In genomic region chr9:131739988-131740648, GRCh38 we compare ENCODE assay signal across 8 cellular contexts. TPM values are rescaled to one million over a fixed set of nuclear protein-coding genes. Genes with fewer than 3 reads are reported as not detected.
DNase-seq lines count a peak whose midpoint lies in the region; ATAC-seq and TF ChIP-seq lines count a peak whose summit lies in the region.

TSS of gene RAPGEF1 (minus strand) at chr9:131740076. CDS start at chr9:131739830, 246 bp downstream.

- no peak for TF ChIP-seq POLR2A in IMR-90 (IDR thresholded peaks at IDR 0.05; ENCODE audit: low read depth, low read length)

- H4K8ac ChIP-seq in IMR-90 (ENCODE audit: low read depth in 2 of 2, low read length in 2 of 2) = peak within 1 kb of the TSS in 1 of 2 experiments; percentile 41; a peak in 1 of 4 replicates

- peak within 1 kb of the TSS; percentile 19; the same call in 1 of the 2 replicates for H3K56ac ChIP-seq in IMR-90 (ENCODE audit: extremely low read depth, insufficient read depth, low read length)

- DNase-seq in CD1c-positive myeloid dendritic cell (ENCODE audit: extremely low spot score) (peak; percentile 89), IMR-90 (no peak), T47D (ENCODE audit: low read depth in 1 of 2, low spot score in 1 of 2) (peak; percentile 68 to 77), islet precursor cell (peak; percentile 76), GF-D8 (lab: John Stamatoyannopoulos, UW) (no peak)
- DNase-seq in stimulated activated CD4-positive, alpha-beta T cell treated with anti-CD3 and anti-CD28 coated beads, Interleukin-15, amount 100 ng/mL, for 1 hour (ENCODE audit: low read depth in 1 of 2, low spot score in 1 of 2) = peak; percentile 79 to 87

- peak within 1 kb of the TSS; percentile 65 for H3K27ac ChIP-seq in IMR-90 (ENCODE audit: insufficient read depth, low read length)
- H3K27ac ChIP-seq in VCaP = peak within 1 kb of the TSS; percentile 93

- ATAC-seq in GM19438 (IDR thresholded peaks at IDR 0.05; ENCODE audit: low read depth, unreplicated experiment) = peak; percentile 43
- peak; percentile 84 for ATAC-seq in IMR-90 (ENCODE audit: low read depth)

- no peak within 1 kb of the TSS for H2BK20ac ChIP-seq in IMR-90 (ENCODE audit: low read depth, low read length)

- H3K27me3 ChIP-seq in IMR-90 (ENCODE audit: control insufficient read depth, insufficient read depth, low read length) = no peaks in the 10 kb centered on the region

- CTCF ChIA-PET in IMR-90 (lab: Yijun Ruan, JAX) = interaction anchor here (0.6 to 1.7 kb wide), 9 partner anchors 9 to 148 kb away, joined by 3 to 9 read pairs (median 4); no protein-coding TSS in a partner anchor

- no TSS peak for BruUV-seq in IMR-90 (replicated peaks; lab: Mats Ljungman, UMichigan)

- H3K4ac ChIP-seq in IMR-90 (ENCODE audit: low read depth, low read length) = peak within 1 kb of the TSS; percentile 71

- peak within 1 kb of the TSS; percentile 3; the same call in 1 of the 2 replicates for H4K5ac ChIP-seq in IMR-90 (ENCODE audit: low read depth, low read length)

- H3K36me3 ChIP-seq in IMR-90 (ENCODE audit: control insufficient read depth, insufficient read depth, low read length) = no peaks in the 10 kb centered on the region

- peak within 1 kb of the TSS; percentile 92 for H3K23ac ChIP-seq in IMR-90 (ENCODE audit: low read depth, low read length)

- H4K91ac ChIP-seq in IMR-90 (ENCODE audit: insufficient read depth, low read depth, low read length) = peak within 1 kb of the TSS; percentile 4

- H3K4me3 ChIP-seq in IMR-90 (ENCODE audit: insufficient read depth, low read depth, low read length) = peak within 1 kb of the TSS; percentile 81

- peaks cover 21 to 36% of the 10 kb centered on the region in 2 experiments; a peak in 3 of 4 replicates for H3K79me1 ChIP-seq in IMR-90 (ENCODE audit: low read depth in 1 of 2, low read length in 2 of 2)

- H2BK15ac ChIP-seq in IMR-90 (ENCODE audit: low read depth, low read length) = no peak within 1 kb of the TSS

- in situ Hi-C loops in IMR-90 (cut with MboI; ENCODE audit: low sequenced_read_pairs) (loop anchor here (5.0 to 10.0 kb wide), 2 partner anchors 148 to 235 kb away; partner anchors contain the start of gene POMT1), T47D (cut with HindIII; ENCODE audit: low pct_unique_long_range_greater_than_20kb, low sequenced_read_pairs) (no loop called here)

- H2BK120ac ChIP-seq in IMR-90 (ENCODE audit: low read depth, low read length) = peak within 1 kb of the TSS; percentile 60

- dilution Hi-C loops in IMR-90 (cut with HindIII; ENCODE audit: low sequenced_read_pairs, unreplicated experiment) = no loop called here

- POLR2A ChIA-PET in IMR-90 (lab: Charles Lee; ENCODE audit: unreplicated experiment) = no interaction called here

- H3K4me2 ChIP-seq in IMR-90 (ENCODE audit: low read depth, low read length) = peak within 1 kb of the TSS; percentile 92

- TF ChIP-seq RAD21 in IMR-90 (IDR thresholded peaks at IDR 0.05; ENCODE audit: low read length) = peak; percentile 88

- peak within 1 kb of the TSS; percentile 93 for H3K9ac ChIP-seq in IMR-90 (ENCODE audit: low read depth, low read length)

- H3K14ac ChIP-seq in IMR-90 (replicated peaks; ENCODE audit: low read depth, low read length) = peak within 1 kb of the TSS; percentile 87

- peak within 1 kb of the TSS; percentile 48 for H3K18ac ChIP-seq in IMR-90 (ENCODE audit: low read depth, low read length)

- H2AK5ac ChIP-seq in IMR-90 (ENCODE audit: low read depth, low read length) = peak within 1 kb of the TSS; percentile 56

- H2AFZ ChIP-seq in IMR-90 (replicated peaks; ENCODE audit: low read length, poor library complexity) = peak within 1 kb of the TSS; percentile 87

- peaks cover 34% of the 10 kb centered on the region for H4K20me1 ChIP-seq in IMR-90 (ENCODE audit: insufficient read depth, low read length)

- peak within 1 kb of the TSS; percentile 29 for H2BK5ac ChIP-seq in IMR-90 (ENCODE audit: low read depth, low read length, poor library complexity, severe bottlenecking)

- WGBS in IMR-90 (ENCODE audit: extremely low coverage in 2 of 2, insufficient read length in 1 of 2), 2 experiments = 6% methylated on average over 40 of the region's 64 CpGs; no CpG with 5 or more reads in 1 of the 2 experiments

- peaks cover 15% of the 10 kb centered on the region for H3K4me1 ChIP-seq in IMR-90 (ENCODE audit: control insufficient read depth, insufficient read depth, low read length)

- H3K9me3 ChIP-seq in IMR-90 (ENCODE audit: control insufficient read depth, insufficient read depth, low read length) = no peaks in the 10 kb centered on the region

- intact Hi-C loops in IMR-90 (cut with micrococcal nuclease) = loop anchor here (2.0 kb wide), 2 partner anchors 131 to 149 kb away; no protein-coding TSS in a partner anchor

- TF ChIP-seq CTCF in IMR-90 (conservative IDR thresholded peaks at IDR 0.05; ENCODE audit: low read depth, low read length) = peak; percentile 99
- TF ChIP-seq CTCF in VCaP (conservative IDR thresholded peaks at IDR 0.05) = peak; percentile 99

- peak within 1 kb of the TSS; percentile 35 for H2AK9ac ChIP-seq in IMR-90 (replicated peaks; ENCODE audit: low read depth, low read length, poor library complexity)

- H3K9me1 ChIP-seq in IMR-90 (ENCODE audit: insufficient read depth, low read length) = peaks cover 10% of the 10 kb centered on the region

TF ChIP-seq in IMR-90, 13 proteins besides CTCF, POLR2A, EP300 and RAD21:
- TF ChIP-seq NFE2L2 (IDR thresholded peaks at IDR 0.05; ENCODE audit: low read depth, low read length) (no peak), SMC3 (IDR thresholded peaks at IDR 0.05; ENCODE audit: low read depth, low read length) (peak; percentile 95), MAZ (IDR thresholded peaks at IDR 0.05; ENCODE audit: borderline replicate concordance, low read depth, low read length) (peak; percentile 72; the same call in 1 of the 2 replicates), BHLHE40 (IDR thresholded peaks at IDR 0.05; ENCODE audit: low read depth, low read length) (0 out of 2 replicates have a peak, but pooled peaks have one; percentile 18)

RNA-seq across cellular contexts. Expression of gene RAPGEF1, which starts in this region (rescaled TPM):
- total RNA-seq in IMR-90 (2012; rRNA removed) = 13.1 and 13.3 TPM in 2 replicates
- polyA plus RNA-seq in IMR-90 (2012; rRNA removed) = 22.3 and 23.0 TPM in 2 replicates
- polyA plus RNA-seq in IMR-90 (2012; cell fraction: cytosol; rRNA removed) = 14.6 and 21.5 TPM in 2 replicates
- polyA plus RNA-seq in IMR-90 (2012; cell fraction: nucleus; rRNA removed; ENCODE audit: low replicate concordance) = 30.5 and 31.7 TPM in 2 replicates

Comparison
In these comparisons a context has a peak if more than half of its experiments do, and no peak if none do; other contexts are left out.
1. DNase-seq: peak in CD1c-positive myeloid dendritic cell (single experiment), T47D (2 of 2), islet precursor cell (single experiment) and stimulated activated CD4-positive, alpha-beta T cell treated with anti-CD3 and anti-CD28 coated beads, Interleukin-15, amount 100 ng/mL, for 1 hour (2 of 2); none in IMR-90 (single experiment) and GF-D8 (single experiment).